ENCODE assay signal across 9 cellular contexts in genomic region chr2:26849056-26850001, GRCh38. TPM values are rescaled to one million over a fixed set of nuclear protein-coding genes. Genes with fewer than 3 reads are reported as not detected.
A peak's percentile ranks its signal among the peaks of the same experiment; 100 is the strongest.
DNase-seq lines count a peak whose midpoint lies in the region; ATAC-seq and TF ChIP-seq lines count a peak whose summit lies in the region.
"Had no signal": no experiment of that assay in that cellular context is flagged by ENCODE, and none has a peak within 500 bp of the region (broad histone marks: within the 10 kb centered on the region; RNA-seq: fewer than 3 reads in every experiment).

No MANE protein-coding gene starts in this region.

- TF ChIP-seq CTCF in nephron (IDR thresholded peaks at IDR 0.05; ENCODE audit: unreplicated experiment in 3 of 3) (no peak), OCI-LY7 (conservative IDR thresholded peaks at IDR 0.05; ENCODE audit: low read length) (no peak)

- no peak overlapping the region for H3K4me3 ChIP-seq in OCI-LY7 (ENCODE audit: low read depth, low read length, poor library complexity, severe bottlenecking)

- H3K36me3 ChIP-seq in OCI-LY7 (ENCODE audit: insufficient read depth, low read length), result no peaks in the 10 kb centered on the region

- DNase-seq in DMS79 treated with DMSO at 0.1 percent for 48 hours (lab: John Stamatoyannopoulos, UW) (peak; percentile 58), NCI-H187 (lab: John Stamatoyannopoulos, UW) (peak; percentile 79 to 92), OCI-LY7 (ENCODE audit: low spot score) (no peak), AG08396 (ENCODE audit: low spot score) (no peak)
- peak; percentile 39 for DNase-seq in activated naive CD8-positive, alpha-beta T cell treated with anti-CD3 and anti-CD28 coated beads, Interleukin-2, amount 10 ng/mL, durations not matched to agents 7 days and 5 days

- CTCF ChIA-PET in OCI-LY7 (lab: Charles Lee; ENCODE audit: unreplicated experiment), result no interaction called here

- no peaks in the 10 kb centered on the region for H3K4me1 Mint-ChIP-seq in activated naive CD8-positive, alpha-beta T cell treated with anti-CD3 and anti-CD28 coated beads, Interleukin-2, amount 10 ng/mL, durations not matched to agents 7 days and 5 days
- peaks cover 36% of the 10 kb centered on the region for H3K4me1 Mint-ChIP-seq in nephron

- ATAC-seq in activated naive CD8-positive, alpha-beta T cell treated with anti-CD3 and anti-CD28 coated beads, Interleukin-2, amount 10 ng/mL, durations not matched to agents 7 days and 5 days (ENCODE audit: low read depth), result no peak
- ATAC-seq in GM19023 (IDR thresholded peaks at IDR 0.05; ENCODE audit: unreplicated experiment) (no peak), HG03342 (IDR thresholded peaks at IDR 0.05; ENCODE audit: unreplicated experiment) (no peak)

- intact Hi-C loops in OCI-LY7 (cut with micrococcal nuclease; ENCODE audit: unreplicated experiment), result loop anchor here (5.0 kb wide), 2 partner anchors 168 to 443 kb away; no protein-coding TSS in a partner anchor

- no peaks in the 10 kb centered on the region for H4K20me1 ChIP-seq in OCI-LY7 (ENCODE audit: insufficient read depth, low read length)

- H3K27me3 Mint-ChIP-seq in activated naive CD8-positive, alpha-beta T cell treated with anti-CD3 and anti-CD28 coated beads, Interleukin-2, amount 10 ng/mL, durations not matched to agents 7 days and 5 days, result peaks cover 67% of the 10 kb centered on the region
- H3K27me3 Mint-ChIP-seq in nephron (ENCODE audit: low read depth), result peaks cover 74% of the 10 kb centered on the region

- peak overlapping the region; percentile 42 for H3K4me3 Mint-ChIP-seq in activated naive CD8-positive, alpha-beta T cell treated with anti-CD3 and anti-CD28 coated beads, Interleukin-2, amount 10 ng/mL, durations not matched to agents 7 days and 5 days
- H3K4me3 Mint-ChIP-seq in nephron, result peak overlapping the region; percentile 81 to 89 (median 84)

- no peaks in the 10 kb centered on the region for H3K9me3 ChIP-seq in OCI-LY7 (ENCODE audit: low read length)

- no peaks in the 10 kb centered on the region for H3K36me3 Mint-ChIP-seq in activated naive CD8-positive, alpha-beta T cell treated with anti-CD3 and anti-CD28 coated beads, Interleukin-2, amount 10 ng/mL, durations not matched to agents 7 days and 5 days
- H3K36me3 Mint-ChIP-seq in nephron (ENCODE audit: low read depth), result no peaks in the 10 kb centered on the region

- H3K4me1 ChIP-seq in OCI-LY7 (ENCODE audit: insufficient read depth, low read length, poor library complexity, severe bottlenecking), result no peaks in the 10 kb centered on the region

- H3K27ac Mint-ChIP-seq in activated naive CD8-positive, alpha-beta T cell treated with anti-CD3 and anti-CD28 coated beads, Interleukin-2, amount 10 ng/mL, durations not matched to agents 7 days and 5 days, result no peak overlapping the region
- no peak overlapping the region for H3K27ac Mint-ChIP-seq in nephron

- no peaks in the 10 kb centered on the region for H3K9me2 ChIP-seq in OCI-LY7 (ENCODE audit: insufficient read depth, low read length)

- no peak overlapping the region for H3K4me2 ChIP-seq in OCI-LY7 (ENCODE audit: low read length)

- no peaks in the 10 kb centered on the region for H3K79me2 ChIP-seq in OCI-LY7 (ENCODE audit: insufficient read depth, low read depth, low read length)

- no peaks in the 10 kb centered on the region for H3K9me3 Mint-ChIP-seq in activated naive CD8-positive, alpha-beta T cell treated with anti-CD3 and anti-CD28 coated beads, Interleukin-2, amount 10 ng/mL, durations not matched to agents 7 days and 5 days
- H3K9me3 Mint-ChIP-seq in nephron, result no peaks in the 10 kb centered on the region

- H2AFZ ChIP-seq in OCI-LY7 (ENCODE audit: low read length), result no peak overlapping the region

- POLR2A ChIA-PET in activated naive CD8-positive, alpha-beta T cell treated with anti-CD3 and anti-CD28 coated beads, Interleukin-2, amount 10 ng/mL, durations not matched to agents 7 days and 5 days (lab: Charles Lee), result no interaction called here
- POLR2A ChIA-PET in OCI-LY7 (lab: Charles Lee), result no interaction called here

- no peak overlapping the region for H3K27ac ChIP-seq in OCI-LY7 (ENCODE audit: low read depth, low read length, poor library complexity, severe bottlenecking)

- BruUV-seq in OCI-LY7 (replicated peaks; lab: Mats Ljungman, UMichigan), result no TSS peak

RNA-seq across cellular contexts. Expression of gene DPYSL5, which starts 1.4 kb away (rescaled TPM):
- not detected for total RNA-seq in activated naive CD8-positive, alpha-beta T cell treated with anti-CD3 and anti-CD28 coated beads, Interleukin-2, amount 10 ng/mL, durations not matched to agents 7 days and 5 days
- total RNA-seq in OCI-LY7 (2014; rRNA removed; shearing (Covaris generic)), result not detected in 2 replicates
- not detected in 2 replicates for total RNA-seq in OCI-LY7 (2022)
- total RNA-seq: glomerular endothelial cell had no signal

Comparison
In these comparisons a context has a peak if more than half of its experiments do, and no peak if none do; other contexts are left out.
1. DNase-seq: peak in DMS79 treated with DMSO at 0.1 percent for 48 hours (single experiment), NCI-H187 (2 of 2) and activated naive CD8-positive, alpha-beta T cell treated with anti-CD3 and anti-CD28 coated beads, Interleukin-2, amount 10 ng/mL, durations not matched to agents 7 days and 5 days (single experiment); none in OCI-LY7 (single experiment) and AG08396 (single experiment).